12 cellular contexts compared by ENCODE assay signal in genomic region chr7:137774793-137775201, GRCh38.
DNase-seq lines count a peak whose midpoint lies in the region; ATAC-seq, FAIRE-seq and TF ChIP-seq lines count a peak whose summit lies in the region.
"Had no signal": no experiment of that assay in that cellular context is flagged by ENCODE, and none has a peak within 500 bp of the region (broad histone marks: within the 10 kb centered on the region; RNA-seq: fewer than 3 reads in every experiment).

No MANE protein-coding gene starts in this region.

- in situ Hi-C loops in KBM-7 (cut with MboI; ENCODE audit: low pct_unique_long_range_greater_than_20kb, low sequenced_read_pairs): no loop called here

- no peaks in the 10 kb centered on the region for H3K27me3 ChIP-seq in aorta (ENCODE audit: control insufficient read depth in 1 of 2, insufficient read depth in 2 of 2, low read length in 1 of 2)
- H3K27me3 ChIP-seq: BLaER1 treated with 17β-estradiol and CSF1 and Interleukin-3, amounts not matched to agents 10 nM and 100 nM had no signal

- no peaks in the 10 kb centered on the region for H3K9me3 ChIP-seq in aorta (ENCODE audit: control insufficient read depth, low read length)

- intact Hi-C loops in aorta (cut with DNase I): no loop called here

- DNase-seq in A172 (ENCODE audit: low spot score) (peak; percentile 16), RCC 7860 (ENCODE audit: low spot score) (peak; percentile 45), epithelial cell of esophagus (ENCODE audit: low read depth) (peak; percentile 63), aorta (no peak), cortex of kidney (lab: John Stamatoyannopoulos, UW) (no peak), substantia nigra (lab: John Stamatoyannopoulos, UW) (no peak), KBM-7 (no peak)
- DNase-seq: NCI-H1105 treated with DMSO at 0.1 percent for 48 hours; NCI-H69; stimulated activated CD4-positive, alpha-beta T cell treated with anti-CD3 and anti-CD28 coated beads, Interleukin-4, amount 100 ng/mL, for 24 hours had no signal

- TF ChIP-seq POLR2A in GM18505 (IDR thresholded peaks at IDR 0.05; ENCODE audit: borderline replicate concordance, extremely low read depth, insufficient read depth, insufficient read length): peak; percentile 10

- 22 to 33% methylated on average over 4 of the region's 4 CpGs for WGBS in aorta, 2 donors

- H3K36me3 ChIP-seq in aorta (ENCODE audit: control insufficient read depth in 1 of 2, insufficient read depth in 2 of 2, low read length in 1 of 2): no peaks in the 10 kb centered on the region
- H3K36me3 ChIP-seq: BLaER1 treated with 17β-estradiol and CSF1 and Interleukin-3, amounts not matched to agents 10 nM and 100 nM had no signal

- peak; percentile 79 for FAIRE-seq in RCC 7860 (lab: Jason Lieb, UNC)

- TF ChIP-seq CTCF in epithelial cell of esophagus (IDR thresholded peaks at IDR 0.05; ENCODE audit: insufficient read depth, low read depth, low read length, missing control alignments): no peak

- peaks cover 2 to 4% of the 10 kb centered on the region in 2 donors for H3K4me1 ChIP-seq in aorta (ENCODE audit: control insufficient read depth in 1 of 2, insufficient read depth in 2 of 2, low read length in 2 of 2)

- H3K27ac ChIP-seq in aorta (ENCODE audit: low read depth in 1 of 2, low read length in 2 of 2) (no peak overlapping the region), substantia nigra (ENCODE audit: low read depth, low read length, poor library complexity, severe bottlenecking) (no peak overlapping the region)
- H3K27ac ChIP-seq: BLaER1 treated with 17β-estradiol and CSF1 and Interleukin-3, amounts not matched to agents 10 nM and 100 nM had no signal

- ATAC-seq in GM18505 (IDR thresholded peaks at IDR 0.05; ENCODE audit: unreplicated experiment) (peak; percentile 61), aorta (ENCODE audit: low FRiP score) (no peak)

- H3K4me3 ChIP-seq in epithelial cell of esophagus (ENCODE audit: low read length): no peak overlapping the region
- no peak overlapping the region for H3K4me3 ChIP-seq in aorta (ENCODE audit: low read length in 2 of 2)
- H3K4me3 ChIP-seq: BLaER1 treated with 17β-estradiol and CSF1 and Interleukin-3, amounts not matched to agents 10 nM and 100 nM had no signal

Comparison
In these comparisons a context has a peak if more than half of its experiments do, and no peak if none do; other contexts are left out.
1. DNase-seq: peak in A172 (single experiment), RCC 7860 (single experiment) and epithelial cell of esophagus (single experiment); none in aorta (0 of 2), cortex of kidney (single experiment), substantia nigra (0 of 49) and KBM-7 (single experiment).